Comparison of ENCODE assay signal across 5 cellular contexts in the genomic region with DNA sequence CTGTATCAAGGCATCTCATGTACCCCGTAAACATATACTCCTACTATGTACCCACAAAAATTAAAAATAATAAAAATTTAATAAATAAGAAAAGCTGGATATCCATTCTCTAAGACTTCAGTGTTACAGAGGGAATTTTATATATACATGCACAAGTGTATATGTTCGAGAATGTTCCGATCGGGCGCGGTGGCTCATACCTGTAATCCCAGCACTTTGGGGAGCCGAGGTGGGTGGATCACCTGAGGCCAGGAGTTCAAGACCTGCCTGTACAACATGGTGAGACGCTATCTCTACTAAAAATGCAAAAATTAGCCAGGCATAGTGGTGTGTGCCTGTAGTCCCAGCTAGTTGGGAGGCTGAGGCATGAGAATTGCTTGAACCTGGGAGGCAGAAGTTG. TPM values are rescaled to one million over a fixed set of nuclear protein-coding genes. Genes with fewer than 3 reads are reported as not detected.
"Had no signal": no experiment of that assay in that cellular context is flagged by ENCODE, and none has a peak within 500 bp of the region (broad histone marks: within the 10 kb centered on the region; RNA-seq: fewer than 3 reads in every experiment).

No MANE protein-coding gene starts in this region.

RNA-seq across cellular contexts. Expression of a gene that starts 17.1 kb away (rescaled TPM):
- total RNA-seq: GM23338, H1, H9, HT-29, IMR-90 had no signal
- polyA plus RNA-seq: GM23338, H1, IMR-90 had no signal

RNA-seq across cellular contexts. Expression of a gene that starts 56.8 kb away (rescaled TPM):
- total RNA-seq: H1, H9, IMR-90 had no signal
- polyA plus RNA-seq: GM23338, IMR-90 had no signal
